In genomic region chrX:154804957-154805695, GRCh38 we compare ENCODE assay signal across 8 cellular contexts.
DNase-seq lines count a peak whose midpoint lies in the region; ATAC-seq lines count a peak whose summit lies in the region.

Gene MPP1, minus strand, starts transcription at chrX:154805485. Its CDS starts 112 bp downstream, at chrX:154805373.

- DNase-seq in AG08395 (ENCODE audit: low spot score), result peak; percentile 84
- DNase-seq in NCI-H69 (lab: John Stamatoyannopoulos, UW), result peak; percentile 88
- DNase-seq in activated CD8-positive, alpha-beta memory T cell treated with anti-CD3 and anti-CD28 coated beads for 24 hours, result peak; percentile 88
- peak; percentile 52 for DNase-seq in effector CD8-positive, alpha-beta T cell (lab: John Stamatoyannopoulos, UW)
- peak; percentile 81 for DNase-seq in medulla oblongata (ENCODE audit: extremely low spot score)
- DNase-seq in stimulated activated CD4-positive, alpha-beta T cell treated with anti-CD3 and anti-CD28 coated beads, TNF-alpha, amount 100 ng/mL, for 48 hours (ENCODE audit: low read depth in 3 of 3), result peak; percentile 41 to 53 (median 42)

- ATAC-seq in GM18868 (IDR thresholded peaks at IDR 0.05; ENCODE audit: unreplicated experiment) (peak; percentile 96), HG03095 (IDR thresholded peaks at IDR 0.05; ENCODE audit: unreplicated experiment) (peak; percentile 97)

Comparison
In these comparisons a context has a peak if more than half of its experiments do, and no peak if none do; other contexts are left out.
1. Peak in every context shown above with its lines: DNase-seq and ATAC-seq.